ENCODE assay signal across 9 cellular contexts in genomic region chr9:1875921-1876448, GRCh38.
DNase-seq lines count a peak whose midpoint lies in the region; ATAC-seq and TF ChIP-seq lines count a peak whose summit lies in the region.
"Had no signal": no experiment of that assay in that cellular context is flagged by ENCODE, and none has a peak within 500 bp of the region (broad histone marks: within the 10 kb centered on the region; RNA-seq: fewer than 3 reads in every experiment).

No MANE protein-coding gene starts in this region.

- H3K4me3 ChIP-seq in MG63 = no peak overlapping the region

- no peaks in the 10 kb centered on the region for H3K4me1 Mint-ChIP-seq in type B pancreatic cell (ENCODE audit: unreplicated experiment)

- DNase-seq in GM10266 (ENCODE audit: extremely low spot score) (peak; percentile 73), NCI-H345 treated with DMSO at 0.1 percent for 48 hours (lab: John Stamatoyannopoulos, UW; ENCODE audit: unreplicated experiment) (no peak), MG63 (no peak), type B pancreatic cell (ENCODE audit: extremely low spot score, unreplicated experiment) (no peak), DMS 273 treated with DMSO at 0.1 percent for 48 hours (lab: John Stamatoyannopoulos, UW) (no peak)
- DNase-seq in activated naive CD4-positive, alpha-beta T cell treated with anti-CD3 and anti-CD28 coated beads, Interleukin-2, amount 50 U/mL, for 16 hours = peak; percentile 80
- DNase-seq: left cardiac atrium had no signal

- H3K9me3 Mint-ChIP-seq in type B pancreatic cell = no peaks in the 10 kb centered on the region

- no peaks in the 10 kb centered on the region for H3K36me3 Mint-ChIP-seq in type B pancreatic cell

- no peaks in the 10 kb centered on the region for H3K36me3 ChIP-seq in MG63

- H3K27me3 ChIP-seq in MG63 = no peaks in the 10 kb centered on the region

- no peaks in the 10 kb centered on the region for H3K27me3 Mint-ChIP-seq in type B pancreatic cell

- no peak for TF ChIP-seq CTCF in GM10266 (IDR thresholded peaks at IDR 0.05; ENCODE audit: control insufficient read depth, insufficient read depth, low read depth, missing control alignments)
- TF ChIP-seq CTCF in type B pancreatic cell (conservative IDR thresholded peaks at IDR 0.05) = no peak

- no peak overlapping the region for H3K4me3 Mint-ChIP-seq in type B pancreatic cell

- no peak overlapping the region for H3K27ac Mint-ChIP-seq in type B pancreatic cell

- no peaks in the 10 kb centered on the region for H3K9me3 ChIP-seq in MG63

- ATAC-seq in GM19397 (IDR thresholded peaks at IDR 0.05; ENCODE audit: unreplicated experiment) (peak; percentile 59), HG03103 (IDR thresholded peaks at IDR 0.05; ENCODE audit: low read depth, unreplicated experiment) (peak; percentile 51)
- ATAC-seq: left cardiac atrium had no signal

Comparison
In these comparisons a context has a peak if more than half of its experiments do, and no peak if none do; other contexts are left out.
1. DNase-seq: peak in GM10266 (single experiment) and activated naive CD4-positive, alpha-beta T cell treated with anti-CD3 and anti-CD28 coated beads, Interleukin-2, amount 50 U/mL, for 16 hours (single experiment); none in NCI-H345 treated with DMSO at 0.1 percent for 48 hours (single experiment), MG63 (single experiment), type B pancreatic cell (single experiment) and DMS 273 treated with DMSO at 0.1 percent for 48 hours (single experiment).